ENCODE assay signal across 24 cellular contexts in the genomic region with DNA sequence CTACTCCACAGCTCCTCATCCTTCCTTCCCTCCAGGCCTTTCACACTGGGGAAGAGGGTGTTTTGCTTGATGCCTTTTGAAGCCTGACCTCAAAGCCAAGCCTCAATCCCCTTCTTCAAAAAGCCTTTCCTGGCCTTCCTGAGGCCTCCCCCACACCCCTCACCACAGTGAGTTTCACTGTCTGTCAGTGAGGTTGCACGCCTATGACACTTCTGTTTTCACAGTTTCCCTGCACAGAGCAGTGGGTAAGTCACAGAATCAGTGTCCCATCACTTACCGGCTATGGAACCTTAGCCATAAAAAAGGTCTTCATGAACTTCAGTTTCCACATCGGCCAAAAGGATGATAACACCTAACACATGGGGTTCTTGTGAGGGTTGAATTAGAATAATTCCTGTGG.
"Had no signal": no experiment of that assay in that cellular context is flagged by ENCODE, and none has a peak within 500 bp of the region (broad histone marks: within the 10 kb centered on the region; RNA-seq: fewer than 3 reads in every experiment).

No MANE protein-coding gene starts in this region.

- DNase-seq: cortex of kidney; effector memory CD4-positive, alpha-beta T cell; heart right ventricle; hypothalamus; kidney glomerular epithelial cell; mammary epithelial cell; mucosa of descending colon; naive thymus-derived CD8-positive, alpha-beta T cell; nucleus accumbens; ovary; right cardiac atrium; stimulated activated CD4-positive, alpha-beta T cell treated with anti-CD3 and anti-CD28 coated beads, Interleukin-2, amount 100 ng/mL, for 48 hours; stimulated activated CD8-positive, alpha-beta memory T cell treated with anti-CD3 and anti-CD28 coated beads, Interleukin-4, amount 100 ng/mL, for 48 hours; upper lobe of right lung had no signal

- H3K9me3 ChIP-seq: heart right ventricle, mucosa of descending colon, ovary, tibial nerve, upper lobe of right lung, vagina had no signal

- H3K27me3 ChIP-seq: heart right ventricle, ovary, tibial nerve, upper lobe of right lung, vagina had no signal

- H3K9me3 Mint-ChIP-seq: neural crest cell; stimulated activated effector memory CD8-positive, alpha-beta T cell treated with anti-CD3 and anti-CD28 coated beads, Interleukin-12 subunit alpha, Interleukin-12 subunit beta, amount 100 ng/mL, for 72 hours; stimulated activated naive CD8-positive, alpha-beta T cell treated with anti-CD3 and anti-CD28 coated beads, Interleukin-15, Interleukin-2, amounts not matched to agents 100 ng/mL and 50 ng/mL, for 24 hours had no signal

- H3K4me3 Mint-ChIP-seq: naive thymus-derived CD8-positive, alpha-beta T cell; neural crest cell; stimulated activated effector memory CD8-positive, alpha-beta T cell treated with anti-CD3 and anti-CD28 coated beads, Interleukin-12 subunit alpha, Interleukin-12 subunit beta, amount 100 ng/mL, for 72 hours; stimulated activated naive CD8-positive, alpha-beta T cell treated with anti-CD3 and anti-CD28 coated beads, Interleukin-15, Interleukin-2, amounts not matched to agents 100 ng/mL and 50 ng/mL, for 24 hours had no signal

- H3K27ac ChIP-seq: heart right ventricle, ovary, tibial nerve, upper lobe of right lung, vagina had no signal

- H3K36me3 ChIP-seq: heart right ventricle, ovary, tibial nerve, upper lobe of right lung, vagina had no signal

- ATAC-seq: esophagus mucosa; heart right ventricle; mucosa of descending colon; naive thymus-derived CD8-positive, alpha-beta T cell; right cardiac atrium; stimulated activated effector memory CD8-positive, alpha-beta T cell treated with anti-CD3 and anti-CD28 coated beads, Interleukin-12 subunit alpha, Interleukin-12 subunit beta, amount 100 ng/mL, for 72 hours; upper lobe of right lung had no signal

- FAIRE-seq: endometrium, frontal cortex, islet of Langerhans had no signal

- H3K4me1 Mint-ChIP-seq: naive thymus-derived CD8-positive, alpha-beta T cell; neural crest cell; stimulated activated effector memory CD8-positive, alpha-beta T cell treated with anti-CD3 and anti-CD28 coated beads, Interleukin-12 subunit alpha, Interleukin-12 subunit beta, amount 100 ng/mL, for 72 hours had no signal

- H3K4me2 ChIP-seq: smooth muscle cell had no signal

- H3K36me3 Mint-ChIP-seq: naive thymus-derived CD8-positive, alpha-beta T cell; stimulated activated effector memory CD8-positive, alpha-beta T cell treated with anti-CD3 and anti-CD28 coated beads, Interleukin-12 subunit alpha, Interleukin-12 subunit beta, amount 100 ng/mL, for 72 hours had no signal

- H3K27ac Mint-ChIP-seq: naive thymus-derived CD8-positive, alpha-beta T cell; stimulated activated effector memory CD8-positive, alpha-beta T cell treated with anti-CD3 and anti-CD28 coated beads, Interleukin-12 subunit alpha, Interleukin-12 subunit beta, amount 100 ng/mL, for 72 hours; stimulated activated naive CD8-positive, alpha-beta T cell treated with anti-CD3 and anti-CD28 coated beads, Interleukin-15, Interleukin-2, amounts not matched to agents 100 ng/mL and 50 ng/mL, for 24 hours had no signal

- H3K4me3 ChIP-seq: heart right ventricle, mucosa of descending colon, ovary, smooth muscle cell, tibial nerve, upper lobe of right lung, vagina had no signal

- H3K4me1 ChIP-seq: heart right ventricle, tibial nerve, upper lobe of right lung, vagina had no signal
